In the genomic region with DNA sequence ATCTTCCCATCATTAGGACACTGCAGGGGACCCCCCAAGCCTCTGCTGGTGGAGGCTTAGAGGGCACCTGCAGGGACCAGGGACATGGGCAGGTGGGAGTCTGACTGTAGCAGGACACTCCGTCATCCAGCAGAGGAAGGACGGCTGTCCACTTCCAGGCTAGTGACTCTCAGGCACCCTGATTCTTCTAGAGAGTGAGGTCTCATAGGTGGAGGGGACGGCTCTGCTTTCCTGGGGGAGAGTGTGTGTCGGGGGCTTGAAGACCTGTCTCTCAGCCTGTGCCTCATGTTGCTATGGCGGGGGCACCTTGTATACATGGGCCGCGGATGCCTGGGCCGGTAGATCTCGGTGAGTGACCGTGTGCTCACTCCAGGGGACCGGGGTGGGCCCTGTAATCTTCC, we compare ENCODE assay signal across 25 cellular contexts.
"Had no signal": no experiment of that assay in that cellular context is flagged by ENCODE, and none has a peak within 500 bp of the region (broad histone marks: within the 10 kb centered on the region; RNA-seq: fewer than 3 reads in every experiment).

No MANE protein-coding gene starts in this region.

- H3K4me1 ChIP-seq: adrenal gland had no signal

- H3K9me3 Mint-ChIP-seq: activated naive CD8-positive, alpha-beta T cell treated with anti-CD3 and anti-CD28 coated beads, Interleukin-2, amount 10 ng/mL, durations not matched to agents 7 days and 5 days had no signal

- H3K4me3 ChIP-seq: adrenal gland had no signal

- H3K4me1 Mint-ChIP-seq: activated CD4-positive, alpha-beta T cell treated with anti-CD3 and anti-CD28 coated beads, Interleukin-2, amount 10 ng/mL, durations not matched to agents 7 days and 5 days; activated naive CD8-positive, alpha-beta T cell treated with anti-CD3 and anti-CD28 coated beads, Interleukin-2, amount 10 ng/mL, durations not matched to agents 7 days and 5 days; activated T-helper 17 cell treated with anti-CD3 and anti-CD28 coated beads, Interleukin-2, amount 50 U/mL, for 72 hours had no signal

- H3K27ac ChIP-seq: adrenal gland, VCaP had no signal

- H3K4me3 Mint-ChIP-seq: activated CD4-positive, alpha-beta memory T cell treated with anti-CD3 and anti-CD28 coated beads for 36 hours; activated CD4-positive, alpha-beta T cell treated with anti-CD3 and anti-CD28 coated beads, Interleukin-2, amount 10 ng/mL, durations not matched to agents 7 days and 5 days; activated naive CD8-positive, alpha-beta T cell treated with anti-CD3 and anti-CD28 coated beads, Interleukin-2, amount 10 ng/mL, durations not matched to agents 7 days and 5 days; activated T-helper 17 cell treated with anti-CD3 and anti-CD28 coated beads, Interleukin-2, amount 50 U/mL, for 72 hours had no signal

- H3K27me3 ChIP-seq: adrenal gland had no signal

- DNase-seq: activated CD4-positive, alpha-beta memory T cell treated with anti-CD3 and anti-CD28 coated beads for 36 hours; activated CD4-positive, alpha-beta T cell treated with anti-CD3 and anti-CD28 coated beads, Interleukin-2, amount 10 ng/mL, durations not matched to agents 7 days and 5 days; activated CD4-positive, CD25-positive, alpha-beta regulatory T cell; activated naive CD4-positive, alpha-beta T cell treated with anti-CD3 and anti-CD28 coated beads, Interleukin-2, amount 50 U/mL, for 16 hours; activated T-cell treated with anti-CD3 and anti-CD28 coated beads for 4 hours; activated T-cell treated with anti-CD3 and anti-CD28 coated beads, Interleukin-2, amount 50 U/mL, for 48 hours; adrenal gland; anterior cingulate cortex; central memory CD4-positive, alpha-beta T cell; Karpas-422; MM.1S; NCI-H1105; NCI-H1436; NCI-H1694 treated with DMSO at 0.1 percent for 48 hours; NCI-H2029 treated with DMSO at 0.1 percent for 48 hours; NCI-H345; NCI-H510A; NCI-H526 treated with DMSO at 0.1 percent for 48 hours; NCI-H82; SIG-M5; T-helper 2 cell; T1000 had no signal

- ATAC-seq: activated T-helper 17 cell treated with anti-CD3 and anti-CD28 coated beads, Interleukin-2, amount 50 U/mL, for 72 hours had no signal

- H3K9me3 ChIP-seq: adrenal gland had no signal

- H3K36me3 Mint-ChIP-seq: activated CD4-positive, alpha-beta memory T cell treated with anti-CD3 and anti-CD28 coated beads for 36 hours; activated naive CD8-positive, alpha-beta T cell treated with anti-CD3 and anti-CD28 coated beads, Interleukin-2, amount 10 ng/mL, durations not matched to agents 7 days and 5 days had no signal

- H3K36me3 ChIP-seq: adrenal gland had no signal

- H3K27ac Mint-ChIP-seq: activated CD4-positive, alpha-beta memory T cell treated with anti-CD3 and anti-CD28 coated beads for 36 hours; activated CD4-positive, alpha-beta T cell treated with anti-CD3 and anti-CD28 coated beads, Interleukin-2, amount 10 ng/mL, durations not matched to agents 7 days and 5 days; activated naive CD8-positive, alpha-beta T cell treated with anti-CD3 and anti-CD28 coated beads, Interleukin-2, amount 10 ng/mL, durations not matched to agents 7 days and 5 days; activated T-helper 17 cell treated with anti-CD3 and anti-CD28 coated beads, Interleukin-2, amount 50 U/mL, for 72 hours had no signal

- H3K27me3 Mint-ChIP-seq: activated CD4-positive, alpha-beta memory T cell treated with anti-CD3 and anti-CD28 coated beads for 36 hours; activated CD4-positive, alpha-beta T cell treated with anti-CD3 and anti-CD28 coated beads, Interleukin-2, amount 10 ng/mL, durations not matched to agents 7 days and 5 days; activated naive CD8-positive, alpha-beta T cell treated with anti-CD3 and anti-CD28 coated beads, Interleukin-2, amount 10 ng/mL, durations not matched to agents 7 days and 5 days had no signal
